1 cellular context compared by ENCODE assay signal in the genomic region with DNA sequence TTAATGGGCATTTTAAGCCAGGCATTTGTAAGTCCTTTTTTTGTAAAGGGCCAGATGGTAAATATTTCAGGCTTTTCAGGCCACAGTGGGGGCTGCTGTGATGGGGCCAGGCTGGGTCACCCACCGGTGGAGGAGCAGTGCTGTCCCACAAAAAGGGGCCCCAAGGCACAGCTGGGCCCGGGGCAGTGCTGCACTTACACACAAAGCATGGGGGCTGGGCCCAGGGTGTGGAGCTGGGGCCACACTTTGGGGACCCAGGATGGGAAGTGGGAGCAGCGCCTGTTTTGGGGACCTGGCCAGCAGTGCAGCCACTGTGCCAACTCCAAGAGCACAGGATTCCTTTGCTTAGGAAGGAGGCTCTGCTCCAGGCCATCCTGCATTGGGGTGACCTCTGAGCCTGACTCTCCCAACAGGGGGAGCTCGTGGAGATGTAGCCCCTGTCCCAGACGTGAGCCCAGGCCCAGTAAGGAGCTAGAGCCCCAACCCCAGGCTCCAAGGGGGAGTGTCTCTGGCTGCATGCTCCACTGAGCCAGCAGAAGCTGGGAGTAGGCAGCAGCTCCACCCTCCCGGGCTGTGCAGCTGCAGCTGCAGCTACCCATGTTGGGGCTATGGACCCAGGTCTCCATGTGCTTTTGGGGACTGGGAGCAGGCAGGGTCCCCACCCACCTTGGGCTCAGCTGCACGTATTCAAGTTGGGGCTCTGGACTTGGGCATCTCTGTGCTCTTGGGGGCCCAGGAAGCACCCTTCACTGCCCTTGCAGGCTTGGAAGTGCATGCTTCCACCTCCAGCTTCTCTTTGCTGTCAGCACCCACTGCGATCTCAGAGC.
TF ChIP-seq lines count a peak whose summit lies in the region.

No MANE protein-coding gene starts in this region.

TF ChIP-seq in WTC11, 78 proteins besides CTCF, POLR2A, EP300 and RAD21 (continued from another document):
- TF ChIP-seq, protein P1, sequence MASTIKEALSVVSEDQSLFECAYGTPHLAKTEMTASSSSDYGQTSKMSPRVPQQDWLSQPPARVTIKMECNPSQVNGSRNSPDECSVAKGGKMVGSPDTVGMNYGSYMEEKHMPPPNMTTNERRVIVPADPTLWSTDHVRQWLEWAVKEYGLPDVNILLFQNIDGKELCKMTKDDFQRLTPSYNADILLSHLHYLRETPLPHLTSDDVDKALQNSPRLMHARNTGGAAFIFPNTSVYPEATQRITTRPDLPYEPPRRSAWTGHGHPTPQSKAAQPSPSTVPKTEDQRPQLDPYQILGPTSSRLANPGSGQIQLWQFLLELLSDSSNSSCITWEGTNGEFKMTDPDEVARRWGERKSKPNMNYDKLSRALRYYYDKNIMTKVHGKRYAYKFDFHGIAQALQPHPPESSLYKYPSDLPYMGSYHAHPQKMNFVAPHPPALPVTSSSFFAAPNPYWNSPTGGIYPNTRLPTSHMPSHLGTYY (CRISPR knock-in tag; IDR thresholded peaks at IDR 0.05), result no peak
- TF ChIP-seq RORB (CRISPR knock-in tag; IDR thresholded peaks at IDR 0.05) (no peak), JAZF1 (CRISPR knock-in tag; IDR thresholded peaks at IDR 0.05) (no peak)
